ENCODE assay signal across 28 cellular contexts in genomic region chr2:223003191-223003590, GRCh38. TPM values are rescaled to one million over a fixed set of nuclear protein-coding genes. Genes with fewer than 3 reads are reported as not detected.
"Had no signal": no experiment of that assay in that cellular context is flagged by ENCODE, and none has a peak within 500 bp of the region (broad histone marks: within the 10 kb centered on the region; RNA-seq: fewer than 3 reads in every experiment).

No MANE protein-coding gene starts in this region.

- H2AFZ ChIP-seq: hepatocyte had no signal

- H3K79me2 ChIP-seq: hepatocyte had no signal

- H3K4me2 ChIP-seq: hepatocyte had no signal

- H3K4me3 Mint-ChIP-seq: endodermal cell; memory B cell; naive B cell; natural killer cell treated with Interleukin-12 subunit alpha and Interleukin-12 subunit beta and Interleukin-15 and Interleukin-18, amount 100 ng/mL, for 72 hours; neural crest cell; stimulated activated memory B cell treated with anti-CD40 and anti-IgM and Interleukin-4, amounts not matched to agents 10 μg/mL and 1 μg/mL and 100 μg/mL, for 72 hours; type B pancreatic cell had no signal

- FAIRE-seq: kidney had no signal

- H3K27ac Mint-ChIP-seq: endodermal cell; memory B cell; naive B cell; natural killer cell treated with Interleukin-12 subunit alpha and Interleukin-12 subunit beta and Interleukin-15 and Interleukin-18, amount 100 ng/mL, for 72 hours; stimulated activated memory B cell treated with anti-CD40 and anti-IgM and Interleukin-4, amounts not matched to agents 10 μg/mL and 1 μg/mL and 100 μg/mL, for 72 hours; type B pancreatic cell had no signal

- H3K9me3 Mint-ChIP-seq: endodermal cell; memory B cell; natural killer cell treated with Interleukin-12 subunit alpha and Interleukin-12 subunit beta and Interleukin-15 and Interleukin-18, amount 100 ng/mL, for 72 hours; stimulated activated memory B cell treated with anti-CD40 and anti-IgM and Interleukin-4, amounts not matched to agents 10 μg/mL and 1 μg/mL and 100 μg/mL, for 72 hours; type B pancreatic cell had no signal

- H3K4me1 Mint-ChIP-seq: memory B cell; naive B cell; stimulated activated memory B cell treated with anti-CD40 and anti-IgM and Interleukin-4, amounts not matched to agents 10 μg/mL and 1 μg/mL and 100 μg/mL, for 72 hours had no signal

- H3K27me3 ChIP-seq: dorsolateral prefrontal cortex, gastroesophageal sphincter, heart left ventricle, hepatocyte, right atrium auricular region, sigmoid colon, testis, tibial artery had no signal

- H3K4me1 ChIP-seq: foreskin keratinocyte, gastroesophageal sphincter, heart left ventricle, prostate gland, right atrium auricular region, sigmoid colon, spleen, testis, tibial artery had no signal

- H3K27ac ChIP-seq: dorsolateral prefrontal cortex, epithelial cell of prostate, foreskin keratinocyte, gastroesophageal sphincter, heart left ventricle, hepatocyte, neutrophil, prostate gland, right atrium auricular region, sigmoid colon, spleen, testis, tibial artery had no signal

- DNase-seq: cortex of kidney; dorsolateral prefrontal cortex; effector CD4-positive, alpha-beta T cell; endodermal cell; foreskin keratinocyte; heart left ventricle; kidney; mucosa of descending colon; naive B cell; sigmoid colon; spleen; stimulated activated CD4-positive, alpha-beta T cell treated with anti-CD3 and anti-CD28 coated beads, Interleukin-4, amount 100 ng/mL, for 4 hours; stimulated activated naive CD8-positive, alpha-beta T cell treated with anti-CD3 and anti-CD28 coated beads, Interleukin-15, Interleukin-2, amounts not matched to agents 100 U/mL and 50 U/mL, for 24 hours; substantia nigra; testis; tibial artery had no signal

- H3K9me3 ChIP-seq: gastroesophageal sphincter, heart left ventricle, mucosa of descending colon, neutrophil, prostate gland, right atrium auricular region, sigmoid colon, spleen, testis, tibial artery had no signal

- H3K4me3 ChIP-seq: dorsolateral prefrontal cortex, gastroesophageal sphincter, heart left ventricle, hepatocyte, lung, mucosa of descending colon, prostate gland, right atrium auricular region, sigmoid colon, spleen, testis, tibial artery had no signal

- H3K36me3 Mint-ChIP-seq: memory B cell; naive B cell; natural killer cell treated with Interleukin-12 subunit alpha and Interleukin-12 subunit beta and Interleukin-15 and Interleukin-18, amount 100 ng/mL, for 72 hours; stimulated activated memory B cell treated with anti-CD40 and anti-IgM and Interleukin-4, amounts not matched to agents 10 μg/mL and 1 μg/mL and 100 μg/mL, for 72 hours; type B pancreatic cell had no signal

- H3K36me3 ChIP-seq: gastroesophageal sphincter, heart left ventricle, neutrophil, prostate gland, right atrium auricular region, sigmoid colon, spleen, tibial artery had no signal

RNA-seq across cellular contexts. Expression of gene KCNE4, which starts 48.8 kb away (rescaled TPM):
- total RNA-seq: natural killer cell treated with Interleukin-12 subunit alpha and Interleukin-12 subunit beta and Interleukin-15 and Interleukin-18, amount 100 ng/mL, for 72 hours had no signal
